Comparison of ENCODE assay signal across 23 cellular contexts in the genomic region with DNA sequence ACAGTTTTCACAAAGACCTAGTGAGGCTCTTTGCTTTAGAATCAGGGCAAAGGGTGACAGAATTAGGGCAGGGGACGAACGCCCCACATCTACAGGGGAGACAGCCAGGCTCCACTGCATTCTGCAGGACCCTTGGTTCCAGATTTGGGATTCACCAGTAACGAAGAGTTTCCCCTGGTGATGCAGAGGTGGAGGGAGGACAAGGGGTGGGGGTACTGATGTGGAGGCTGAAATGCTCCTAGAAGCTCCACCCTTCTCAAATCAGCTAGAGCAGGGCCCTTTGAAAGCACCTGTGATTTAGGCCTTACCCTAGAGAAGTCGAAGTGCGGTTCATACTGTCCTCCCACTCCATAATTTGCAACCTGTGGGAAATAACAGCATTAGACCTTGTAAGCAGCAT. TPM values are rescaled to one million over a fixed set of nuclear protein-coding genes. Genes with fewer than 3 reads are reported as not detected.
"Had no signal": no experiment of that assay in that cellular context is flagged by ENCODE, and none has a peak within 500 bp of the region (broad histone marks: within the 10 kb centered on the region; RNA-seq: fewer than 3 reads in every experiment).

No MANE protein-coding gene starts in this region.

- H3K4me3 ChIP-seq: MG63 had no signal

- H3K9me3 ChIP-seq: MG63, SK-N-SH had no signal

- FAIRE-seq: HepG2 had no signal

- DNase-seq: IMR-90, Karpas-422, KG1, MG63, NCI-H1092, NCI-H1105 treated with DMSO at 0.1 percent for 48 hours, NCI-H1417 treated with DMSO at 0.1 percent for 48 hours, NCI-H1694 treated with DMSO at 0.1 percent for 48 hours, NCI-H1930, NCI-H2081 treated with DMSO at 0.1 percent for 48 hours, NCI-H2171, NCI-H226, NCI-H446, NCI-H510A, NCI-H524 treated with DMSO at 0.1 percent for 48 hours, NCI-H69, NCI-H774, PC-3, Right ventricle myocardium superior, SK-N-SH had no signal

- ATAC-seq: HepG2, Panc1, PC-3 had no signal

- H3K27me3 ChIP-seq: MG63 had no signal

RNA-seq across cellular contexts. Expression of gene PDLIM4, which starts 58.9 kb away (rescaled TPM):
- total RNA-seq: HT1080 had no signal
